ENCODE assay signal across 8 cellular contexts in genomic region chr2:119231975-119232665, GRCh38. TPM values are rescaled to one million over a fixed set of nuclear protein-coding genes. Genes with fewer than 3 reads are reported as not detected.
DNase-seq lines count a peak whose midpoint lies in the region; ATAC-seq and TF ChIP-seq lines count a peak whose summit lies in the region.

No MANE protein-coding gene starts in this region.

- POLR2A ChIA-PET in activated CD8-positive, alpha-beta T cell treated with anti-CD3 and anti-CD28 coated beads for 36 hours (lab: Charles Lee), result no interaction called here
- POLR2A ChIA-PET in activated CD8-positive, alpha-beta T cell treated with anti-CD3 and anti-CD28 coated beads, Interleukin-2, amount 10 ng/mL, durations not matched to agents 7 days and 5 days (lab: Charles Lee), result no interaction called here

- no peaks in the 10 kb centered on the region for H3K27me3 Mint-ChIP-seq in activated CD8-positive, alpha-beta T cell treated with anti-CD3 and anti-CD28 coated beads for 36 hours
- no peaks in the 10 kb centered on the region for H3K27me3 Mint-ChIP-seq in activated CD8-positive, alpha-beta T cell treated with anti-CD3 and anti-CD28 coated beads, Interleukin-2, amount 10 ng/mL, durations not matched to agents 7 days and 5 days (ENCODE audit: low read depth)
- H3K27me3 Mint-ChIP-seq in stimulated activated naive B cell treated with anti-CD40 and anti-IgM and Interleukin-4, amounts not matched to agents 10 μg/mL and 1 μg/mL and 100 μg/mL, for 72 hours, result peaks cover 7 to 8% of the 10 kb centered on the region in 2 donors
- no peaks in the 10 kb centered on the region for H3K27me3 Mint-ChIP-seq in T-helper 2 cell treated with Interferon-gamma antibody and Interleukin-4, amounts not matched to agents 5 μg/mL and 100 μg/mL, for 36 hours (ENCODE audit: low read depth)

- in situ Hi-C loops in HAP-1 (cut with MboI; ENCODE audit: low sequenced_read_pairs), result no loop called here

- CTCF ChIA-PET in activated CD8-positive, alpha-beta T cell treated with anti-CD3 and anti-CD28 coated beads for 36 hours (lab: Charles Lee), result no interaction called here
- CTCF ChIA-PET in activated CD8-positive, alpha-beta T cell treated with anti-CD3 and anti-CD28 coated beads, Interleukin-2, amount 10 ng/mL, durations not matched to agents 7 days and 5 days (lab: Charles Lee), result no interaction called here

- peaks cover 4% of the 10 kb centered on the region for H3K4me1 Mint-ChIP-seq in activated CD8-positive, alpha-beta T cell treated with anti-CD3 and anti-CD28 coated beads for 36 hours (ENCODE audit: low read depth)
- H3K4me1 Mint-ChIP-seq in activated CD8-positive, alpha-beta T cell treated with anti-CD3 and anti-CD28 coated beads, Interleukin-2, amount 10 ng/mL, durations not matched to agents 7 days and 5 days (ENCODE audit: low read depth), result no peaks in the 10 kb centered on the region
- peaks cover 11 to 14% of the 10 kb centered on the region in 2 donors for H3K4me1 Mint-ChIP-seq in stimulated activated naive B cell treated with anti-CD40 and anti-IgM and Interleukin-4, amounts not matched to agents 10 μg/mL and 1 μg/mL and 100 μg/mL, for 72 hours
- no peaks in the 10 kb centered on the region for H3K4me1 Mint-ChIP-seq in T-helper 2 cell treated with Interferon-gamma antibody and Interleukin-4, amounts not matched to agents 5 μg/mL and 100 μg/mL, for 36 hours (ENCODE audit: low read depth)

- ATAC-seq in activated CD8-positive, alpha-beta T cell treated with anti-CD3 and anti-CD28 coated beads for 36 hours, result peak; percentile 84
- no peak for ATAC-seq in activated CD8-positive, alpha-beta T cell treated with anti-CD3 and anti-CD28 coated beads, Interleukin-2, amount 10 ng/mL, durations not matched to agents 7 days and 5 days
- peak; percentile 55 for ATAC-seq in HG02840 (IDR thresholded peaks at IDR 0.05; ENCODE audit: low FRiP score, unreplicated experiment)
- ATAC-seq in stimulated activated naive B cell treated with anti-CD40 and anti-IgM and Interleukin-4, amounts not matched to agents 10 μg/mL and 1 μg/mL and 100 μg/mL, for 72 hours (replicated peaks), result peak; percentile 43 to 71

- intact Hi-C loops in activated CD8-positive, alpha-beta T cell treated with anti-CD3 and anti-CD28 coated beads for 36 hours (cut with micrococcal nuclease), result no loop called here

- H3K4me3 ChIP-seq in adipocyte (ENCODE audit: low read length) (peak overlapping the region; percentile 47), HAP-1 (no peak overlapping the region)

- H3K36me3 ChIP-seq in adipocyte (ENCODE audit: control insufficient read depth, insufficient read depth, low read length, severe bottlenecking) (no peaks in the 10 kb centered on the region), HAP-1 (replicated peaks) (no peaks in the 10 kb centered on the region)

- no peaks in the 10 kb centered on the region for H3K36me3 Mint-ChIP-seq in activated CD8-positive, alpha-beta T cell treated with anti-CD3 and anti-CD28 coated beads for 36 hours (ENCODE audit: low read depth)
- no peaks in the 10 kb centered on the region for H3K36me3 Mint-ChIP-seq in activated CD8-positive, alpha-beta T cell treated with anti-CD3 and anti-CD28 coated beads, Interleukin-2, amount 10 ng/mL, durations not matched to agents 7 days and 5 days (ENCODE audit: low read depth)
- H3K36me3 Mint-ChIP-seq in stimulated activated naive B cell treated with anti-CD40 and anti-IgM and Interleukin-4, amounts not matched to agents 10 μg/mL and 1 μg/mL and 100 μg/mL, for 72 hours, result no peaks in the 10 kb centered on the region
- H3K36me3 Mint-ChIP-seq in T-helper 2 cell treated with Interferon-gamma antibody and Interleukin-4, amounts not matched to agents 5 μg/mL and 100 μg/mL, for 36 hours (ENCODE audit: low read depth), result no peaks in the 10 kb centered on the region

- H3K4me1 ChIP-seq in adipocyte (ENCODE audit: control insufficient read depth, insufficient read depth, low read length), result peaks cover 36% of the 10 kb centered on the region
- no peaks in the 10 kb centered on the region for H3K4me1 ChIP-seq in HAP-1

- peak; percentile 35 for DNase-seq in activated CD8-positive, alpha-beta T cell treated with anti-CD3 and anti-CD28 coated beads for 36 hours
- no peak for DNase-seq in activated CD8-positive, alpha-beta T cell treated with anti-CD3 and anti-CD28 coated beads, Interleukin-2, amount 10 ng/mL, durations not matched to agents 7 days and 5 days
- DNase-seq in adipocyte (ENCODE audit: low read depth), result peak; percentile 8
- DNase-seq in stimulated activated naive B cell treated with anti-CD40 and anti-IgM and Interleukin-4, amounts not matched to agents 10 μg/mL and 1 μg/mL and 100 μg/mL, for 72 hours, result no peak
- DNase-seq in occipital lobe (lab: John Stamatoyannopoulos, UW), result no peak
- DNase-seq in HAP-1 (ENCODE audit: low spot score in 2 of 2), result no peak
- no peak for DNase-seq in T-helper 2 cell treated with Interferon-gamma antibody and Interleukin-4, amounts not matched to agents 5 μg/mL and 100 μg/mL, for 36 hours (ENCODE audit: low spot score)

- H3K9me3 ChIP-seq in adipocyte (ENCODE audit: control insufficient read depth, low read length) (no peaks in the 10 kb centered on the region), HAP-1 (no peaks in the 10 kb centered on the region)

- no peak for TF ChIP-seq CTCF in activated CD8-positive, alpha-beta T cell treated with anti-CD3 and anti-CD28 coated beads for 36 hours (IDR thresholded peaks at IDR 0.05)

- H3K27me3 ChIP-seq in adipocyte (replicated peaks; ENCODE audit: control insufficient read depth, insufficient read depth, low read length) (no peaks in the 10 kb centered on the region), HAP-1 (ENCODE audit: low read depth) (no peaks in the 10 kb centered on the region)

- H3K27ac Mint-ChIP-seq in activated CD8-positive, alpha-beta T cell treated with anti-CD3 and anti-CD28 coated beads for 36 hours, result no peak overlapping the region
- H3K27ac Mint-ChIP-seq in activated CD8-positive, alpha-beta T cell treated with anti-CD3 and anti-CD28 coated beads, Interleukin-2, amount 10 ng/mL, durations not matched to agents 7 days and 5 days, result no peak overlapping the region
- H3K27ac Mint-ChIP-seq in stimulated activated naive B cell treated with anti-CD40 and anti-IgM and Interleukin-4, amounts not matched to agents 10 μg/mL and 1 μg/mL and 100 μg/mL, for 72 hours, result no peak overlapping the region
- H3K27ac Mint-ChIP-seq in T-helper 2 cell treated with Interferon-gamma antibody and Interleukin-4, amounts not matched to agents 5 μg/mL and 100 μg/mL, for 36 hours, result no peak overlapping the region

- no peaks in the 10 kb centered on the region for H3K9me3 Mint-ChIP-seq in activated CD8-positive, alpha-beta T cell treated with anti-CD3 and anti-CD28 coated beads for 36 hours
- H3K9me3 Mint-ChIP-seq in activated CD8-positive, alpha-beta T cell treated with anti-CD3 and anti-CD28 coated beads, Interleukin-2, amount 10 ng/mL, durations not matched to agents 7 days and 5 days (ENCODE audit: insufficient read depth), result no peaks in the 10 kb centered on the region
- no peaks in the 10 kb centered on the region for H3K9me3 Mint-ChIP-seq in stimulated activated naive B cell treated with anti-CD40 and anti-IgM and Interleukin-4, amounts not matched to agents 10 μg/mL and 1 μg/mL and 100 μg/mL, for 72 hours
- no peaks in the 10 kb centered on the region for H3K9me3 Mint-ChIP-seq in T-helper 2 cell treated with Interferon-gamma antibody and Interleukin-4, amounts not matched to agents 5 μg/mL and 100 μg/mL, for 36 hours

- peak overlapping the region; percentile 56 for H3K9ac ChIP-seq in adipocyte (ENCODE audit: low read length)

- H3K4me3 Mint-ChIP-seq in activated CD8-positive, alpha-beta T cell treated with anti-CD3 and anti-CD28 coated beads for 36 hours, result no peak overlapping the region
- no peak overlapping the region for H3K4me3 Mint-ChIP-seq in activated CD8-positive, alpha-beta T cell treated with anti-CD3 and anti-CD28 coated beads, Interleukin-2, amount 10 ng/mL, durations not matched to agents 7 days and 5 days
- no peak overlapping the region for H3K4me3 Mint-ChIP-seq in stimulated activated naive B cell treated with anti-CD40 and anti-IgM and Interleukin-4, amounts not matched to agents 10 μg/mL and 1 μg/mL and 100 μg/mL, for 72 hours
- no peak overlapping the region for H3K4me3 Mint-ChIP-seq in T-helper 2 cell treated with Interferon-gamma antibody and Interleukin-4, amounts not matched to agents 5 μg/mL and 100 μg/mL, for 36 hours

RNA-seq across cellular contexts. Expression of gene STEAP3, which starts 8.5 kb away (rescaled TPM):
- under 1 TPM; 0.18 to 0.34 TPM for total RNA-seq in activated CD8-positive, alpha-beta T cell treated with anti-CD3 and anti-CD28 coated beads for 36 hours
- total RNA-seq in activated CD8-positive, alpha-beta T cell treated with anti-CD3 and anti-CD28 coated beads, Interleukin-2, amount 10 ng/mL, durations not matched to agents 7 days and 5 days, result under 1 TPM; 0.13 TPM
- total RNA-seq in occipital lobe, result not detected

Comparison
In these comparisons a context has a peak if more than half of its experiments do, and no peak if none do; other contexts are left out.
1. DNase-seq: peak in activated CD8-positive, alpha-beta T cell treated with anti-CD3 and anti-CD28 coated beads for 36 hours (single experiment) and adipocyte (single experiment); none in activated CD8-positive, alpha-beta T cell treated with anti-CD3 and anti-CD28 coated beads, Interleukin-2, amount 10 ng/mL, durations not matched to agents 7 days and 5 days (single experiment), stimulated activated naive B cell treated with anti-CD40 and anti-IgM and Interleukin-4, amounts not matched to agents 10 μg/mL and 1 μg/mL and 100 μg/mL, for 72 hours (single experiment), occipital lobe (single experiment), HAP-1 (0 of 2) and T-helper 2 cell treated with Interferon-gamma antibody and Interleukin-4, amounts not matched to agents 5 μg/mL and 100 μg/mL, for 36 hours (single experiment).